ENCODE assay signal across 9 cellular contexts in the genomic region with DNA sequence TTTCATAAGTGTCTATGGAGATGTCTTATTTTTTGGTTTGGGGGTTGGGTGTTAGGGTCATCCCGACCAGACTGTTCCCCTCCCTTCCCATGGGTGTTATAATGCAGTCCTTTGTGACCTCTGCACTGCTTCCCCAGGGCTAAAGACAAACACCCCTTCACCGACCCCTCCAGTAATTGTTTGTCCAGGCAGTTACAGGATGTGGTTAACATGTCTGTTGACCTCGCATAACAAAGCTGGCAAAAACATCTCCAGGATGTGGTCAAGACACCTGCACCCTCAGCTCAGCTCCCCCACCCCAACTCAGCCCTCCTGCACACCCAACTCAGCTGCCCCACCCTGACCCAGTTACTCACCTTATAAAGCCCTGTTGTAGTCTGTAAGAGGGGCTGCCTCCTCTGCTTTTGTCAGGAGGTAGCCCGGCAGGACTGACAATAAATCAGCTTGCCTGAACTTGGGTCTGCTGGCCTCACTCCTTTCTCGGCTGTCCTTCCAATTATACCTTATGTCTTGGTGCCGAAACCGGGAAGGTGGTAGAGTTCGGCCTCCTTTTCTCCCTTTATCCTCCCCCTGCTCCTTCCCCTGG.
DNase-seq lines count a peak whose midpoint lies in the region; ATAC-seq, FAIRE-seq and TF ChIP-seq lines count a peak whose summit lies in the region.
"Had no signal": no experiment of that assay in that cellular context is flagged by ENCODE, and none has a peak within 500 bp of the region (broad histone marks: within the 10 kb centered on the region; RNA-seq: fewer than 3 reads in every experiment).

No MANE protein-coding gene starts in this region.

- H3K27ac Mint-ChIP-seq in T-helper 2 cell treated with Interferon-gamma antibody and Interleukin-4, amounts not matched to agents 5 μg/mL and 100 μg/mL, for 36 hours: peak overlapping the region; percentile 76
- H3K27ac Mint-ChIP-seq in stimulated activated effector memory CD8-positive, alpha-beta T cell treated with anti-CD3 and anti-CD28 coated beads, Interleukin-12 subunit alpha, Interleukin-12 subunit beta, amount 100 ng/mL, for 72 hours: peak overlapping the region; percentile 94

- peaks cover 26% of the 10 kb centered on the region for H3K36me3 Mint-ChIP-seq in T-helper 2 cell treated with Interferon-gamma antibody and Interleukin-4, amounts not matched to agents 5 μg/mL and 100 μg/mL, for 36 hours (ENCODE audit: low read depth)
- H3K36me3 Mint-ChIP-seq in stimulated activated effector memory CD8-positive, alpha-beta T cell treated with anti-CD3 and anti-CD28 coated beads, Interleukin-12 subunit alpha, Interleukin-12 subunit beta, amount 100 ng/mL, for 72 hours: no peaks in the 10 kb centered on the region

- peak overlapping the region; percentile 72 for H3K4me3 Mint-ChIP-seq in T-helper 2 cell treated with Interferon-gamma antibody and Interleukin-4, amounts not matched to agents 5 μg/mL and 100 μg/mL, for 36 hours
- H3K4me3 Mint-ChIP-seq in stimulated activated effector memory CD8-positive, alpha-beta T cell treated with anti-CD3 and anti-CD28 coated beads, Interleukin-12 subunit alpha, Interleukin-12 subunit beta, amount 100 ng/mL, for 72 hours: peak overlapping the region; percentile 49

- H3K4me1 Mint-ChIP-seq in T-helper 2 cell treated with Interferon-gamma antibody and Interleukin-4, amounts not matched to agents 5 μg/mL and 100 μg/mL, for 36 hours (ENCODE audit: low read depth): peaks cover 30% of the 10 kb centered on the region
- H3K4me1 Mint-ChIP-seq in stimulated activated effector memory CD8-positive, alpha-beta T cell treated with anti-CD3 and anti-CD28 coated beads, Interleukin-12 subunit alpha, Interleukin-12 subunit beta, amount 100 ng/mL, for 72 hours: peaks cover 59% of the 10 kb centered on the region

- H3K9me3 Mint-ChIP-seq in T-helper 2 cell treated with Interferon-gamma antibody and Interleukin-4, amounts not matched to agents 5 μg/mL and 100 μg/mL, for 36 hours: peaks cover 48% of the 10 kb centered on the region
- peaks cover 19% of the 10 kb centered on the region for H3K9me3 Mint-ChIP-seq in stimulated activated effector memory CD8-positive, alpha-beta T cell treated with anti-CD3 and anti-CD28 coated beads, Interleukin-12 subunit alpha, Interleukin-12 subunit beta, amount 100 ng/mL, for 72 hours

- ATAC-seq in HG03045 (IDR thresholded peaks at IDR 0.05; ENCODE audit: unreplicated experiment): peak; percentile 50
- peak; percentile 83 for ATAC-seq in stimulated activated effector memory CD8-positive, alpha-beta T cell treated with anti-CD3 and anti-CD28 coated beads, Interleukin-12 subunit alpha, Interleukin-12 subunit beta, amount 100 ng/mL, for 72 hours

- no peak for TF ChIP-seq POLR2A in GM12891 (IDR thresholded peaks at IDR 0.05; ENCODE audit: low read depth, low read length)

- no peak for FAIRE-seq in GM12891 (lab: Jason Lieb, UNC)
- FAIRE-seq: TTC549 had no signal

- no peaks in the 10 kb centered on the region for H3K27me3 Mint-ChIP-seq in T-helper 2 cell treated with Interferon-gamma antibody and Interleukin-4, amounts not matched to agents 5 μg/mL and 100 μg/mL, for 36 hours (ENCODE audit: low read depth)

- peak; percentile 3 for DNase-seq in activated T-cell treated with anti-CD3 and anti-CD28 coated beads for 1 hour (ENCODE audit: low read depth)
- no peak for DNase-seq in activated T-cell treated with anti-CD3 and anti-CD28 coated beads, Interleukin-2, amount 50 U/mL, for 48 hours
- DNase-seq in T-helper 2 cell treated with Interferon-gamma antibody and Interleukin-4, amounts not matched to agents 5 μg/mL and 100 μg/mL, for 36 hours (ENCODE audit: low spot score): no peak
- no peak for DNase-seq in stimulated activated effector memory CD8-positive, alpha-beta T cell treated with anti-CD3 and anti-CD28 coated beads, Interleukin-12 subunit alpha, Interleukin-12 subunit beta, amount 100 ng/mL, for 72 hours (ENCODE audit: low spot score in 2 of 2)
- DNase-seq in AG20443 (ENCODE audit: low spot score): no peak
- no peak for DNase-seq in GM12891 (ENCODE audit: insufficient read length, low spot score)
- DNase-seq in middle frontal gyrus (ENCODE audit: extremely low spot score, low spot score): no peak

TF ChIP-seq in GM12891, 5 proteins besides CTCF, POLR2A, EP300 and RAD21:
- no peak for TF ChIP-seq POU2F2 (IDR thresholded peaks at IDR 0.05; ENCODE audit: low read depth, low read length)
- TF ChIP-seq PAX5 (IDR thresholded peaks at IDR 0.05; ENCODE audit: insufficient read depth, low read length, severe bottlenecking): no peak
- TF ChIP-seq POLR2AphosphoS5 (IDR thresholded peaks at IDR 0.05; ENCODE audit: low read depth, low read length): no peak
- no peak for TF ChIP-seq SPI1 (IDR thresholded peaks at IDR 0.05; ENCODE audit: low read depth, low read length)
- TF ChIP-seq TAF1 (IDR thresholded peaks at IDR 0.05; ENCODE audit: low read depth, low read length): no peak
TF ChIP-seq in GM12891: peak in this region for 0.
